35 cellular contexts compared by ENCODE assay signal in genomic region chr17:15048381-15048780, GRCh38.
DNase-seq lines count a peak whose midpoint lies in the region; ATAC-seq and TF ChIP-seq lines count a peak whose summit lies in the region.
"Had no signal": no experiment of that assay in that cellular context is flagged by ENCODE, and none has a peak within 500 bp of the region (broad histone marks: within the 10 kb centered on the region; RNA-seq: fewer than 3 reads in every experiment).

No MANE protein-coding gene starts in this region.

- H3K27ac ChIP-seq in breast epithelium (no peak overlapping the region), brain microvascular endothelial cell (no peak overlapping the region)
- H3K27ac ChIP-seq: esophagus squamous epithelium, ovary, Peyer's patch, skin epidermis, upper lobe of right lung had no signal

- H3K9me3 Mint-ChIP-seq in MCF 10A (ENCODE audit: unreplicated experiment), result no peaks in the 10 kb centered on the region
- H3K9me3 Mint-ChIP-seq: activated naive CD8-positive, alpha-beta T cell treated with anti-CD3 and anti-CD28 coated beads for 36 hours; nephron progenitor cell; stimulated activated naive B cell treated with anti-CD40 and anti-IgM and Interleukin-4, amounts not matched to agents 10 μg/mL and 1 μg/mL and 100 μg/mL, for 72 hours had no signal

- TF ChIP-seq POLR2A in breast epithelium (IDR thresholded peaks at IDR 0.05), result no peak

- H3K36me3 Mint-ChIP-seq in MCF 10A (ENCODE audit: insufficient read depth, unreplicated experiment), result no peaks in the 10 kb centered on the region
- H3K36me3 Mint-ChIP-seq: activated naive CD8-positive, alpha-beta T cell treated with anti-CD3 and anti-CD28 coated beads for 36 hours; CD4-positive, CD25-positive, alpha-beta regulatory T cell; stimulated activated naive B cell treated with anti-CD40 and anti-IgM and Interleukin-4, amounts not matched to agents 10 μg/mL and 1 μg/mL and 100 μg/mL, for 72 hours had no signal

- H3K36me3 ChIP-seq in breast epithelium (no peaks in the 10 kb centered on the region), brain microvascular endothelial cell (replicated peaks) (no peaks in the 10 kb centered on the region)
- H3K36me3 ChIP-seq: esophagus squamous epithelium, ovary, Peyer's patch, upper lobe of right lung had no signal

- intact Hi-C loops in MCF 10A (cut with micrococcal nuclease) (no loop called here), breast epithelium (cut with DNase I; ENCODE audit: low total_unique reads) (no loop called here)

- H3K27me3 ChIP-seq in breast epithelium, result peaks cover 0 to 5% of the 10 kb centered on the region in 2 donors
- H3K27me3 ChIP-seq in brain microvascular endothelial cell (replicated peaks), result no peaks in the 10 kb centered on the region
- H3K27me3 ChIP-seq: ovary, Peyer's patch, upper lobe of right lung had no signal

- H3K4me3 ChIP-seq in breast epithelium, result no peak overlapping the region
- no peak overlapping the region for H3K4me3 ChIP-seq in brain microvascular endothelial cell (ENCODE audit: low read depth, low read length)
- H3K4me3 ChIP-seq: esophagus squamous epithelium, ovary, Peyer's patch, skin epidermis, upper lobe of right lung had no signal

- DNase-seq in MCF 10A (ENCODE audit: unreplicated experiment), result peak; percentile 5
- DNase-seq in breast epithelium (ENCODE audit: low spot score in 2 of 2), result no peak
- DNase-seq in brain microvascular endothelial cell, result no peak
- DNase-seq in iris pigment epithelial cell (ENCODE audit: low read depth), result peak; percentile 5
- no peak for DNase-seq in kidney tubule cell (ENCODE audit: low spot score)
- no peak for DNase-seq in NCI-H226
- DNase-seq in NOMO-1 treated with dmso at 0.1 percent for 144 hours (lab: John Stamatoyannopoulos, UW; ENCODE audit: unreplicated experiment), result no peak
- DNase-seq: activated CD8-positive, alpha-beta memory T cell treated with anti-CD3 and anti-CD28 coated beads for 24 hours; activated naive CD8-positive, alpha-beta T cell treated with anti-CD3 and anti-CD28 coated beads for 36 hours; AML-193; aorta; Calu3; CD4-positive, CD25-positive, alpha-beta regulatory T cell; central memory CD4-positive, alpha-beta T cell; dermis blood vessel endothelial cell; DMS79 treated with DMSO at 0.1 percent for 48 hours; esophagus squamous epithelium; foreskin melanocyte; GF-D8; GOT3; Karpas-422; left cardiac atrium; NCI-H146; NCI-H2107; NCI-H446; NCI-H748 treated with DMSO at 0.1 percent for 48 hours; nephron progenitor cell; ovary; Peyer's patch; SHP77 treated with DMSO at 0.1 percent for 48 hours; stimulated activated naive B cell treated with anti-CD40 and anti-IgM and Interleukin-4, amounts not matched to agents 10 μg/mL and 1 μg/mL and 100 μg/mL, for 72 hours; substantia nigra; upper lobe of right lung had no signal

- H3K9me3 ChIP-seq in breast epithelium, result no peaks in the 10 kb centered on the region
- H3K9me3 ChIP-seq: esophagus squamous epithelium, ovary, Peyer's patch, upper lobe of right lung had no signal

- no peak for ATAC-seq in HG03159 (IDR thresholded peaks at IDR 0.05; ENCODE audit: unreplicated experiment)
- ATAC-seq: left cardiac atrium; stimulated activated naive B cell treated with anti-CD40 and anti-IgM and Interleukin-4, amounts not matched to agents 10 μg/mL and 1 μg/mL and 100 μg/mL, for 72 hours; upper lobe of right lung had no signal

- no peak overlapping the region for H3K4me3 Mint-ChIP-seq in MCF 10A (ENCODE audit: unreplicated experiment)
- H3K4me3 Mint-ChIP-seq: activated naive CD8-positive, alpha-beta T cell treated with anti-CD3 and anti-CD28 coated beads for 36 hours; CD4-positive, CD25-positive, alpha-beta regulatory T cell; nephron progenitor cell; stimulated activated naive B cell treated with anti-CD40 and anti-IgM and Interleukin-4, amounts not matched to agents 10 μg/mL and 1 μg/mL and 100 μg/mL, for 72 hours had no signal

- no peaks in the 10 kb centered on the region for H3K4me1 Mint-ChIP-seq in MCF 10A (ENCODE audit: insufficient read depth, unreplicated experiment)
- H3K4me1 Mint-ChIP-seq: activated naive CD8-positive, alpha-beta T cell treated with anti-CD3 and anti-CD28 coated beads for 36 hours; CD4-positive, CD25-positive, alpha-beta regulatory T cell; stimulated activated naive B cell treated with anti-CD40 and anti-IgM and Interleukin-4, amounts not matched to agents 10 μg/mL and 1 μg/mL and 100 μg/mL, for 72 hours had no signal

- TF ChIP-seq CTCF in MCF 10A (IDR thresholded peaks at IDR 0.05; ENCODE audit: unreplicated experiment) (no peak), breast epithelium (IDR thresholded peaks at IDR 0.05) (no peak), brain microvascular endothelial cell (IDR thresholded peaks at IDR 0.05; ENCODE audit: low read depth, low read length, missing control alignments) (peak; percentile 29)

- POLR2A ChIA-PET in MCF 10A (lab: Yijun Ruan, JAX), result interaction anchor here (1.1 kb wide), 1 partner anchor 12 kb away, joined by 3 read pairs; no protein-coding TSS in a partner anchor

- H3K4me1 ChIP-seq in breast epithelium, result no peaks in the 10 kb centered on the region
- H3K4me1 ChIP-seq: esophagus squamous epithelium, Peyer's patch, upper lobe of right lung had no signal

- peaks cover 29% of the 10 kb centered on the region for H3K27me3 Mint-ChIP-seq in MCF 10A (ENCODE audit: insufficient read depth, unreplicated experiment)

- no TSS peak for BruUV-seq in MCF 10A (replicated peaks; lab: Mats Ljungman, UMichigan)

- in situ Hi-C loops in brain microvascular endothelial cell (cut with HindIII; ENCODE audit: low pct_ligation_motif_present, low sequenced_read_pairs), result no loop called here

- CTCF ChIA-PET in MCF 10A (lab: Yijun Ruan, JAX), result interaction anchor here (0.7 to 1.1 kb wide), 3 partner anchors 17 to 122 kb away, joined by 3 read pairs; no protein-coding TSS in a partner anchor

- no peak overlapping the region for H3K27ac Mint-ChIP-seq in MCF 10A (ENCODE audit: low read depth, unreplicated experiment)
- H3K27ac Mint-ChIP-seq: activated naive CD8-positive, alpha-beta T cell treated with anti-CD3 and anti-CD28 coated beads for 36 hours; CD4-positive, CD25-positive, alpha-beta regulatory T cell; nephron progenitor cell; stimulated activated naive B cell treated with anti-CD40 and anti-IgM and Interleukin-4, amounts not matched to agents 10 μg/mL and 1 μg/mL and 100 μg/mL, for 72 hours had no signal

Comparison
In these comparisons a context has a peak if more than half of its experiments do, and no peak if none do; other contexts are left out.
1. DNase-seq: peak in MCF 10A (single experiment) and iris pigment epithelial cell (single experiment); none in breast epithelium (0 of 2), brain microvascular endothelial cell (single experiment), kidney tubule cell (single experiment), NCI-H226 (single experiment) and NOMO-1 treated with dmso at 0.1 percent for 144 hours (single experiment).